Comparison of ENCODE assay signal across 8 cellular contexts in genomic region chr9:20684035-20684864, GRCh38. TPM values are rescaled to one million over a fixed set of nuclear protein-coding genes. Genes with fewer than 3 reads are reported as not detected.
DNase-seq lines count a peak whose midpoint lies in the region; ATAC-seq and TF ChIP-seq lines count a peak whose summit lies in the region.

TSS of gene FOCAD (plus strand) at chr9:20684259. CDS start at chr9:20715354, 31,095 bp downstream.

- no peaks in the 10 kb centered on the region for H3K27me3 Mint-ChIP-seq in activated CD4-positive, alpha-beta T cell treated with anti-CD3 and anti-CD28 coated beads, Interleukin-2, amount 10 ng/mL, durations not matched to agents 24 days and 14 days

- H3K4me3 ChIP-seq in coronary artery = peak within 1 kb of the TSS; percentile 99

- peaks cover 17% of the 10 kb centered on the region for H3K4me1 Mint-ChIP-seq in activated CD4-positive, alpha-beta T cell treated with anti-CD3 and anti-CD28 coated beads, Interleukin-2, amount 10 ng/mL, durations not matched to agents 24 days and 14 days

- intact Hi-C loops in activated CD4-positive, alpha-beta T cell treated with anti-CD3 and anti-CD28 coated beads, Interleukin-2, amount 10 ng/mL, durations not matched to agents 24 days and 14 days (cut with micrococcal nuclease) = no loop called here

- peak; percentile 78 for DNase-seq in AG09319 (ENCODE audit: extremely low read depth, low read depth)
- peak; percentile 92 to 98 for DNase-seq in NCI-H446 (lab: John Stamatoyannopoulos, UW)
- peak; percentile 99 for DNase-seq in activated CD4-positive, alpha-beta T cell treated with anti-CD3 and anti-CD28 coated beads, Interleukin-2, amount 10 ng/mL, durations not matched to agents 24 days and 14 days
- DNase-seq in coronary artery (ENCODE audit: low spot score) = peak; percentile 97
- DNase-seq in left kidney (ENCODE audit: low read depth, low spot score) = peak; percentile 98
- peak; percentile 96 for DNase-seq in stimulated activated CD4-positive, alpha-beta T cell treated with anti-CD3 and anti-CD28 coated beads, Interleukin-2, amount 100 ng/mL, for 24 hours

- H3K27ac Mint-ChIP-seq in activated CD4-positive, alpha-beta T cell treated with anti-CD3 and anti-CD28 coated beads, Interleukin-2, amount 10 ng/mL, durations not matched to agents 24 days and 14 days = peak within 1 kb of the TSS; percentile 92

- H3K36me3 Mint-ChIP-seq in activated CD4-positive, alpha-beta T cell treated with anti-CD3 and anti-CD28 coated beads, Interleukin-2, amount 10 ng/mL, durations not matched to agents 24 days and 14 days (ENCODE audit: low read depth) = no peaks in the 10 kb centered on the region

- peak; percentile 98 for ATAC-seq in GM19025 (IDR thresholded peaks at IDR 0.05; ENCODE audit: low read depth, unreplicated experiment)
- peak; percentile 98 for ATAC-seq in HG03342 (IDR thresholded peaks at IDR 0.05; ENCODE audit: unreplicated experiment)

- H3K9me3 Mint-ChIP-seq in activated CD4-positive, alpha-beta T cell treated with anti-CD3 and anti-CD28 coated beads, Interleukin-2, amount 10 ng/mL, durations not matched to agents 24 days and 14 days = no peaks in the 10 kb centered on the region

- H3K27ac ChIP-seq in coronary artery = peak within 1 kb of the TSS; percentile 87 to 99

- peak within 1 kb of the TSS; percentile 90 for H3K4me3 Mint-ChIP-seq in activated CD4-positive, alpha-beta T cell treated with anti-CD3 and anti-CD28 coated beads, Interleukin-2, amount 10 ng/mL, durations not matched to agents 24 days and 14 days

- no peak for TF ChIP-seq CTCF in AG09319 (IDR thresholded peaks at IDR 0.05; ENCODE audit: low read depth, low read length)
- TF ChIP-seq CTCF in coronary artery (IDR thresholded peaks at IDR 0.05) = no peak

RNA-seq across cellular contexts. Expression of gene FOCAD, which starts in this region (rescaled TPM):
- 32.0 and 36.4 TPM in 2 replicates for total RNA-seq in activated CD4-positive, alpha-beta T cell treated with anti-CD3 and anti-CD28 coated beads, Interleukin-2, amount 10 ng/mL, durations not matched to agents 24 days and 14 days

Comparison
In these comparisons a context has a peak if more than half of its experiments do, and no peak if none do; other contexts are left out.
1. Peak in every context shown above with its lines: DNase-seq, ATAC-seq, H3K4me3 ChIP-seq and H3K27ac ChIP-seq.